Comparison of ENCODE assay signal across 1 cellular context in genomic region chr5:134462761-134463160, GRCh38.
TF ChIP-seq lines count a peak whose summit lies in the region.

No MANE protein-coding gene starts in this region.

TF ChIP-seq in GM23338, 12 proteins besides CTCF, POLR2A, EP300 and RAD21 (continued from another document):
- TF ChIP-seq, protein P1, sequence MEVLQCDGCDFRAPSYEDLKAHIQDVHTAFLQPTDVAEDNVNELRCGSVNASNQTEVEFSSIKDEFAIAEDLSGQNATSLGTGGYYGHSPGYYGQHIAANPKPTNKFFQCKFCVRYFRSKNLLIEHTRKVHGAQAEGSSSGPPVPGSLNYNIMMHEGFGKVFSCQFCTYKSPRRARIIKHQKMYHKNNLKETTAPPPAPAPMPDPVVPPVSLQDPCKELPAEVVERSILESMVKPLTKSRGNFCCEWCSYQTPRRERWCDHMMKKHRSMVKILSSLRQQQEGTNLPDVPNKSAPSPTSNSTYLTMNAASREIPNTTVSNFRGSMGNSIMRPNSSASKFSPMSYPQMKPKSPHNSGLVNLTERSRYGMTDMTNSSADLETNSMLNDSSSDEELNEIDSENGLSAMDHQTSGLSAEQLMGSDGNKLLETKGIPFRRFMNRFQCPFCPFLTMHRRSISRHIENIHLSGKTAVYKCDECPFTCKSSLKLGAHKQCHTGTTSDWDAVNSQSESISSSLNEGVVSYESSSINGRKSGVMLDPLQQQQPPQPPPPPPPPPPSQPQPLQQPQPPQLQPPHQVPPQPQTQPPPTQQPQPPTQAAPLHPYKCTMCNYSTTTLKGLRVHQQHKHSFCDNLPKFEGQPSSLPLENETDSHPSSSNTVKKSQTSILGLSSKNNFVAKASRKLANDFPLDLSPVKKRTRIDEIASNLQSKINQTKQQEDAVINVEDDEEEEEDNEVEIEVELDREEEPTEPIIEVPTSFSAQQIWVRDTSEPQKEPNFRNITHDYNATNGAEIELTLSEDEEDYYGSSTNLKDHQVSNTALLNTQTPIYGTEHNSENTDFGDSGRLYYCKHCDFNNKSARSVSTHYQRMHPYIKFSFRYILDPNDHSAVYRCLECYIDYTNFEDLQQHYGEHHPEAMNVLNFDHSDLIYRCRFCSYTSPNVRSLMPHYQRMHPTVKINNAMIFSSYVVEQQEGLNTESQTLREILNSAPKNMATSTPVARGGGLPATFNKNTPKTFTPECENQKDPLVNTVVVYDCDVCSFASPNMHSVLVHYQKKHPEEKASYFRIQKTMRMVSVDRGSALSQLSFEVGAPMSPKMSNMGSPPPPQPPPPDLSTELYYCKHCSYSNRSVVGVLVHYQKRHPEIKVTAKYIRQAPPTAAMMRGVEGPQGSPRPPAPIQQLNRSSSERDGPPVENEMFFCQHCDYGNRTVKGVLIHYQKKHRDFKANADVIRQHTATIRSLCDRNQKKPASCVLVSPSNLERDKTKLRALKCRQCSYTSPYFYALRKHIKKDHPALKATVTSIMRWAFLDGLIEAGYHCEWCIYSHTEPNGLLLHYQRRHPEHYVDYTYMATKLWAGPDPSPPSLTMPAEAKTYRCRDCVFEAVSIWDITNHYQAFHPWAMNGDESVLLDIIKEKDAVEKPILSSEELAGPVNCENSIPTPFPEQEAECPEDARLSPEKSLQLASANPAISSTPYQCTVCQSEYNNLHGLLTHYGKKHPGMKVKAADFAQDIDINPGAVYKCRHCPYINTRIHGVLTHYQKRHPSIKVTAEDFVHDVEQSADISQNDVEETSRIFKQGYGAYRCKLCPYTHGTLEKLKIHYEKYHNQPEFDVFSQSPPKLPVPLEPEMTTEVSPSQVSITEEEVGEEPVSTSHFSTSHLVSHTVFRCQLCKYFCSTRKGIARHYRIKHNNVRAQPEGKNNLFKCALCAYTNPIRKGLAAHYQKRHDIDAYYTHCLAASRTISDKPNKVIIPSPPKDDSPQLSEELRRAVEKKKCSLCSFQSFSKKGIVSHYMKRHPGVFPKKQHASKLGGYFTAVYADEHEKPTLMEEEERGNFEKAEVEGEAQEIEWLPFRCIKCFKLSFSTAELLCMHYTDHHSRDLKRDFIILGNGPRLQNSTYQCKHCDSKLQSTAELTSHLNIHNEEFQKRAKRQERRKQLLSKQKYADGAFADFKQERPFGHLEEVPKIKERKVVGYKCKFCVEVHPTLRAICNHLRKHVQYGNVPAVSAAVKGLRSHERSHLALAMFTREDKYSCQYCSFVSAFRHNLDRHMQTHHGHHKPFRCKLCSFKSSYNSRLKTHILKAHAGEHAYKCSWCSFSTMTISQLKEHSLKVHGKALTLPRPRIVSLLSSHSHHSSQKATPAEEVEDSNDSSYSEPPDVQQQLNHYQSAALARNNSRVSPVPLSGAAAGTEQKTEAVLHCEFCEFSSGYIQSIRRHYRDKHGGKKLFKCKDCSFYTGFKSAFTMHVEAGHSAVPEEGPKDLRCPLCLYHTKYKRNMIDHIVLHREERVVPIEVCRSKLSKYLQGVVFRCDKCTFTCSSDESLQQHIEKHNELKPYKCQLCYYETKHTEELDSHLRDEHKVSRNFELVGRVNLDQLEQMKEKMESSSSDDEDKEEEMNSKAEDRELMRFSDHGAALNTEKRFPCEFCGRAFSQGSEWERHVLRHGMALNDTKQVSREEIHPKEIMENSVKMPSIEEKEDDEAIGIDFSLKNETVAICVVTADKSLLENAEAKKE (CRISPR knock-in tag; IDR thresholded peaks at IDR 0.05): no peak
